ENCODE assay signal across 7 cellular contexts in genomic region chr14:35121026-35121886, GRCh38. TPM values are rescaled to one million over a fixed set of nuclear protein-coding genes. Genes with fewer than 3 reads are reported as not detected.
DNase-seq lines count a peak whose midpoint lies in the region; ATAC-seq and TF ChIP-seq lines count a peak whose summit lies in the region.

No MANE protein-coding gene starts in this region.

- no peaks in the 10 kb centered on the region for H3K9me3 ChIP-seq in testis

- H3K27me3 ChIP-seq in testis = no peaks in the 10 kb centered on the region

- DNase-seq in LHCN-M2 (ENCODE audit: low read depth) (peak; percentile 15), astrocyte of the cerebellum (ENCODE audit: low read depth) (no peak), left colon (peak in 1 of 2 donors; percentile 46), testis (peak; percentile 25)

- no peak for TF ChIP-seq POLR2A in testis (IDR thresholded peaks at IDR 0.05)

- TF ChIP-seq CTCF in astrocyte of the cerebellum (IDR thresholded peaks at IDR 0.05; ENCODE audit: low read depth, low read length, missing control alignments) = no peak
- no peak for TF ChIP-seq CTCF in testis (IDR thresholded peaks at IDR 0.05)

- WGBS in testis, 2 donors = 15 to 16% methylated on average over 34 of the region's 34 CpGs

- no peaks in the 10 kb centered on the region for H3K36me3 ChIP-seq in testis (ENCODE audit: low read depth, missing control alignments)

- in situ Hi-C loops in astrocyte of the cerebellum (cut with HindIII; ENCODE audit: low sequenced_read_pairs) = no loop called here

- ATAC-seq in GM18909 (IDR thresholded peaks at IDR 0.05; ENCODE audit: poor library complexity, unreplicated experiment) (peak; percentile 2), left colon (peak; percentile 1), HG02678 (IDR thresholded peaks at IDR 0.05; ENCODE audit: unreplicated experiment) (no peak), HG02870 (IDR thresholded peaks at IDR 0.05; ENCODE audit: unreplicated experiment) (no peak)

- H3K4me3 ChIP-seq in astrocyte of the cerebellum (ENCODE audit: low read depth, low read length) = peak overlapping the region; percentile 82
- peak overlapping the region; percentile 79 to 90 for H3K4me3 ChIP-seq in testis

- peaks cover 11% of the 10 kb centered on the region for H3K4me1 ChIP-seq in testis

- intact Hi-C loops in left colon (cut with DNase I, micrococcal nuclease) (loop anchor here in 1 of 2 donors (5.0 kb wide), 1 partner anchor 291 kb away; no protein-coding TSS in a partner anchor), testis (cut with DNase I; ENCODE audit: low total_unique reads) (loop anchor here (10.0 kb wide), 1 partner anchor 294 kb away; no protein-coding TSS in a partner anchor)

- peak overlapping the region; percentile 96 to 97 for H3K27ac ChIP-seq in testis

RNA-seq across cellular contexts. Expression of gene PPP2R3C, which starts 0.5 kb away (rescaled TPM):
- 39.9 and 58.6 TPM in 2 replicates for total RNA-seq in LHCN-M2 (2014; rRNA removed)
- 27.5 TPM for polyA plus RNA-seq in LHCN-M2 (2012)
- 10 to 100 TPM; 23.9 to 27.8 TPM for total RNA-seq in left colon
- 10 to 100 TPM; 30.6 to 37.5 TPM for total RNA-seq in testis
- 92.3 TPM for polyA plus RNA-seq in testis (ENCODE audit: insufficient read depth, low read depth, low replicate concordance)

RNA-seq across cellular contexts. Expression of gene PRORP, which starts 1.1 kb away (rescaled TPM):
- total RNA-seq in LHCN-M2 (2014; rRNA removed) = 43.3 and 54.4 TPM in 2 replicates
- polyA plus RNA-seq in LHCN-M2 (2012) = 25.4 TPM
- total RNA-seq in left colon = 10 to 100 TPM; 25.2 to 27.6 TPM
- total RNA-seq in testis = 10 to 100 TPM; 24.3 to 34.4 TPM
- 31.7 TPM for polyA plus RNA-seq in testis (ENCODE audit: insufficient read depth, low read depth, low replicate concordance)

Comparison
In these comparisons a context has a peak if more than half of its experiments do, and no peak if none do; other contexts are left out.
1. ATAC-seq: peak in GM18909 (single experiment) and left colon (single experiment); none in HG02678 (single experiment) and HG02870 (single experiment).